Comparison of ENCODE assay signal across 2 cellular contexts in the genomic region with DNA sequence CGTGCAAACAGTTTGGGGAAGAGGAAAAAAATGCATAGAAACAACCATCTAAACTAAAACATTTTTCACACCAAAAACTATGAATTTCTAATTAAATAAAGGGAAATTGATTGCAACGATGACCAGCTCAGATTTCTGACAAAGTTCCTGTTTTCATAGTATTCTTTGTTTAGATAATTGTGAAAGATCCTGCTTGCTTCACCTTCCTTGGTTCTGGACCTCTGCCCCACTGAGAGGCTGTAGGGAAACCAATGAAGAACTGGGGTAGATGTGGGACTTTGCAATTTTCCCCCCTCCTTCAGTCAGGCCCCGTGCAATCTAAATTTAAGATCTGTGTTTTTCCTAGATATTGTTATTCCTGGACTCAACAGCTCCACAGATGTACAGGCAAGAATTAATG.
TF ChIP-seq lines count a peak whose summit lies in the region.

No MANE protein-coding gene starts in this region.

TF ChIP-seq in liver, 16 proteins besides CTCF, POLR2A, EP300 and RAD21:
- TF ChIP-seq GABPA (IDR thresholded peaks at IDR 0.05 in 1 of 2, conservative IDR thresholded peaks at IDR 0.05 in 1 of 2), result peak in 1 of 2 donors; percentile 74
- TF ChIP-seq, protein P1, sequence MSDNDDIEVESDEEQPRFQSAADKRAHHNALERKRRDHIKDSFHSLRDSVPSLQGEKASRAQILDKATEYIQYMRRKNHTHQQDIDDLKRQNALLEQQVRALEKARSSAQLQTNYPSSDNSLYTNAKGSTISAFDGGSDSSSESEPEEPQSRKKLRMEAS (IDR thresholded peaks at IDR 0.05), result no peak
- TF ChIP-seq HNF4A (conservative IDR thresholded peaks at IDR 0.05), result peak; percentile 52 to 57
- TF ChIP-seq, protein P2, sequence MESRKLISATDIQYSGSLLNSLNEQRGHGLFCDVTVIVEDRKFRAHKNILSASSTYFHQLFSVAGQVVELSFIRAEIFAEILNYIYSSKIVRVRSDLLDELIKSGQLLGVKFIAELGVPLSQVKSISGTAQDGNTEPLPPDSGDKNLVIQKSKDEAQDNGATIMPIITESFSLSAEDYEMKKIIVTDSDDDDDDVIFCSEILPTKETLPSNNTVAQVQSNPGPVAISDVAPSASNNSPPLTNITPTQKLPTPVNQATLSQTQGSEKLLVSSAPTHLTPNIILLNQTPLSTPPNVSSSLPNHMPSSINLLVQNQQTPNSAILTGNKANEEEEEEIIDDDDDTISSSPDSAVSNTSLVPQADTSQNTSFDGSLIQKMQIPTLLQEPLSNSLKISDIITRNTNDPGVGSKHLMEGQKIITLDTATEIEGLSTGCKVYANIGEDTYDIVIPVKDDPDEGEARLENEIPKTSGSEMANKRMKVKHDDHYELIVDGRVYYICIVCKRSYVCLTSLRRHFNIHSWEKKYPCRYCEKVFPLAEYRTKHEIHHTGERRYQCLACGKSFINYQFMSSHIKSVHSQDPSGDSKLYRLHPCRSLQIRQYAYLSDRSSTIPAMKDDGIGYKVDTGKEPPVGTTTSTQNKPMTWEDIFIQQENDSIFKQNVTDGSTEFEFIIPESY (IDR thresholded peaks at IDR 0.05), result peak; percentile 25
- TF ChIP-seq, protein P3, sequence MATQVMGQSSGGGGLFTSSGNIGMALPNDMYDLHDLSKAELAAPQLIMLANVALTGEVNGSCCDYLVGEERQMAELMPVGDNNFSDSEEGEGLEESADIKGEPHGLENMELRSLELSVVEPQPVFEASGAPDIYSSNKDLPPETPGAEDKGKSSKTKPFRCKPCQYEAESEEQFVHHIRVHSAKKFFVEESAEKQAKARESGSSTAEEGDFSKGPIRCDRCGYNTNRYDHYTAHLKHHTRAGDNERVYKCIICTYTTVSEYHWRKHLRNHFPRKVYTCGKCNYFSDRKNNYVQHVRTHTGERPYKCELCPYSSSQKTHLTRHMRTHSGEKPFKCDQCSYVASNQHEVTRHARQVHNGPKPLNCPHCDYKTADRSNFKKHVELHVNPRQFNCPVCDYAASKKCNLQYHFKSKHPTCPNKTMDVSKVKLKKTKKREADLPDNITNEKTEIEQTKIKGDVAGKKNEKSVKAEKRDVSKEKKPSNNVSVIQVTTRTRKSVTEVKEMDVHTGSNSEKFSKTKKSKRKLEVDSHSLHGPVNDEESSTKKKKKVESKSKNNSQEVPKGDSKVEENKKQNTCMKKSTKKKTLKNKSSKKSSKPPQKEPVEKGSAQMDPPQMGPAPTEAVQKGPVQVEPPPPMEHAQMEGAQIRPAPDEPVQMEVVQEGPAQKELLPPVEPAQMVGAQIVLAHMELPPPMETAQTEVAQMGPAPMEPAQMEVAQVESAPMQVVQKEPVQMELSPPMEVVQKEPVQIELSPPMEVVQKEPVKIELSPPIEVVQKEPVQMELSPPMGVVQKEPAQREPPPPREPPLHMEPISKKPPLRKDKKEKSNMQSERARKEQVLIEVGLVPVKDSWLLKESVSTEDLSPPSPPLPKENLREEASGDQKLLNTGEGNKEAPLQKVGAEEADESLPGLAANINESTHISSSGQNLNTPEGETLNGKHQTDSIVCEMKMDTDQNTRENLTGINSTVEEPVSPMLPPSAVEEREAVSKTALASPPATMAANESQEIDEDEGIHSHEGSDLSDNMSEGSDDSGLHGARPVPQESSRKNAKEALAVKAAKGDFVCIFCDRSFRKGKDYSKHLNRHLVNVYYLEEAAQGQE (IDR thresholded peaks at IDR 0.05), result peak; percentile 16
- peak; percentile 43 to 61 for TF ChIP-seq RXRA (IDR thresholded peaks at IDR 0.05)
- TF ChIP-seq YY1 (IDR thresholded peaks at IDR 0.05), result peak; percentile 31
- TF ChIP-seq EGR1 (IDR thresholded peaks at IDR 0.05; ENCODE audit: low read depth in 2 of 2), result no peak
- no peak for TF ChIP-seq TAF1 (conservative IDR thresholded peaks at IDR 0.05)
- peak; percentile 59 for TF ChIP-seq SP1 (IDR thresholded peaks at IDR 0.05)
TF ChIP-seq in liver: peak in this region for 7.

TF ChIP-seq in HepG2, 621 proteins besides CTCF, POLR2A, EP300 and RAD21:
- no peak for TF ChIP-seq REPIN1 (CRISPR knock-in tag; IDR thresholded peaks at IDR 0.05; ENCODE audit: borderline replicate concordance, low read depth)
- TF ChIP-seq NKX3-1 (CRISPR knock-in tag; IDR thresholded peaks at IDR 0.05), result no peak
- no peak for TF ChIP-seq ZNF598 (CRISPR knock-in tag; IDR thresholded peaks at IDR 0.05; ENCODE audit: borderline replicate concordance)
- TF ChIP-seq MAFG (CRISPR knock-in tag; IDR thresholded peaks at IDR 0.05), result no peak
- no peak for TF ChIP-seq PTBP1 (IDR thresholded peaks at IDR 0.05; ENCODE audit: low read depth, low read length, poor library complexity, severe bottlenecking)
- no peak for TF ChIP-seq ZNF747 (CRISPR knock-in tag; IDR thresholded peaks at IDR 0.05; ENCODE audit: borderline replicate concordance)
- no peak for TF ChIP-seq GABPB1 (CRISPR knock-in tag; IDR thresholded peaks at IDR 0.05)
- no peak for TF ChIP-seq NR2C2 (CRISPR knock-in tag; IDR thresholded peaks at IDR 0.05; ENCODE audit: borderline replicate concordance)
- TF ChIP-seq ZNF572 (CRISPR knock-in tag; IDR thresholded peaks at IDR 0.05), result no peak
- no peak for TF ChIP-seq ZNF737 (CRISPR knock-in tag; IDR thresholded peaks at IDR 0.05; ENCODE audit: borderline replicate concordance)
- TF ChIP-seq, protein P4, sequence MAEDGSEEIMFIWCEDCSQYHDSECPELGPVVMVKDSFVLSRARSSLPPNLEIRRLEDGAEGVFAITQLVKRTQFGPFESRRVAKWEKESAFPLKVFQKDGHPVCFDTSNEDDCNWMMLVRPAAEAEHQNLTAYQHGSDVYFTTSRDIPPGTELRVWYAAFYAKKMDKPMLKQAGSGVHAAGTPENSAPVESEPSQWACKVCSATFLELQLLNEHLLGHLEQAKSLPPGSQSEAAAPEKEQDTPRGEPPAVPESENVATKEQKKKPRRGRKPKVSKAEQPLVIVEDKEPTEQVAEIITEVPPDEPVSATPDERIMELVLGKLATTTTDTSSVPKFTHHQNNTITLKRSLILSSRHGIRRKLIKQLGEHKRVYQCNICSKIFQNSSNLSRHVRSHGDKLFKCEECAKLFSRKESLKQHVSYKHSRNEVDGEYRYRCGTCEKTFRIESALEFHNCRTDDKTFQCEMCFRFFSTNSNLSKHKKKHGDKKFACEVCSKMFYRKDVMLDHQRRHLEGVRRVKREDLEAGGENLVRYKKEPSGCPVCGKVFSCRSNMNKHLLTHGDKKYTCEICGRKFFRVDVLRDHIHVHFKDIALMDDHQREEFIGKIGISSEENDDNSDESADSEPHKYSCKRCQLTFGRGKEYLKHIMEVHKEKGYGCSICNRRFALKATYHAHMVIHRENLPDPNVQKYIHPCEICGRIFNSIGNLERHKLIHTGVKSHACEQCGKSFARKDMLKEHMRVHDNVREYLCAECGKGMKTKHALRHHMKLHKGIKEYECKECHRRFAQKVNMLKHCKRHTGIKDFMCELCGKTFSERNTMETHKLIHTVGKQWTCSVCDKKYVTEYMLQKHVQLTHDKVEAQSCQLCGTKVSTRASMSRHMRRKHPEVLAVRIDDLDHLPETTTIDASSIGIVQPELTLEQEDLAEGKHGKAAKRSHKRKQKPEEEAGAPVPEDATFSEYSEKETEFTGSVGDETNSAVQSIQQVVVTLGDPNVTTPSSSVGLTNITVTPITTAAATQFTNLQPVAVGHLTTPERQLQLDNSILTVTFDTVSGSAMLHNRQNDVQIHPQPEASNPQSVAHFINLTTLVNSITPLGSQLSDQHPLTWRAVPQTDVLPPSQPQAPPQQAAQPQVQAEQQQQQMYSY (CRISPR knock-in tag; IDR thresholded peaks at IDR 0.05), result no peak
- TF ChIP-seq ZNF850 (CRISPR knock-in tag; conservative IDR thresholded peaks at IDR 0.05), result no peak
